In the genomic region with DNA sequence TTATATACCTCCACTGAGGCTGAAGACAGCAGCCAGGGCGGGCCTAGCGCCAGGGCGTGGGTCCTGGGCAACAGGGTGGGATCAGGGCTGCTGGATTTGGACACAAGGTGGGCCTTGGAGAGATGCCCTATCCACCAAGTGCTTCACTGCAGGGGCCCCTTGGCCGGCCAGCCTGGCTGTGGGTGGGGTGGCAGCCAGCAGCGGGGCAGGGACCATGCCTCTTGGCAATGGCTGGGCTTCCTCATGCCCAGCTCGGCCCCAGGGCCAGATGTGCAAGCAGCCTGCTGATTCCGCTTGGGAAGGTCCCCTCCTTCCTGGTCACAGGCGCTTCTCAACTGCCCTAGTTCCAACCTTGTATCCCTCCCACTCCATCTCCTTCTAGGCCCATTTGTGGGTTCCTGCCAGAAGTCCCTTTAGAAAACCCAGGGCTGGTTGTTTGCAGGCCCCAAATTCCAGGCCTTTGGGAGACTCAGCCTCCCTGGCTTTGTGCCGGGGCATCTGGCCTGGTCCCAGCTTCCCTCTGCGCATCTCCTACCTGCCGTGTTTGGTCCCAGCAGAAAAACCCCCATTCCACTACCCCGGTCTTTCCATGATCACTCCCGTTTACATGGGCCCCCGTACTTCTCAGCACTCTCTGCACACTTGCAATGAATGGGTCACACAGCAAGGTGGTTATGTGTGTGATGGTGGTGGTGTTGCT, we compare ENCODE assay signal across 13 cellular contexts. TPM values are rescaled to one million over a fixed set of nuclear protein-coding genes. Genes with fewer than 3 reads are reported as not detected.
DNase-seq lines count a peak whose midpoint lies in the region; ATAC-seq and TF ChIP-seq lines count a peak whose summit lies in the region.
"Had no signal": no experiment of that assay in that cellular context is flagged by ENCODE, and none has a peak within 500 bp of the region (broad histone marks: within the 10 kb centered on the region; RNA-seq: fewer than 3 reads in every experiment).

No MANE protein-coding gene starts in this region.

- H3K9me3 Mint-ChIP-seq in activated CD4-positive, alpha-beta T cell treated with anti-CD3 and anti-CD28 coated beads, Interleukin-2, amount 10 ng/mL, durations not matched to agents 7 days and 5 days = no peaks in the 10 kb centered on the region
- H3K9me3 Mint-ChIP-seq in nephron progenitor cell = no peaks in the 10 kb centered on the region
- H3K9me3 Mint-ChIP-seq in naive thymus-derived CD4-positive, alpha-beta T cell = no peaks in the 10 kb centered on the region
- H3K9me3 Mint-ChIP-seq: T-cell had no signal

- H3K36me3 ChIP-seq in esophagus muscularis mucosa (peaks cover 43 to 89% (median 82%) of the 10 kb centered on the region in 4 donors), uterus (no peaks in the 10 kb centered on the region)
- peaks cover 0 to 69% (median 6%) of the 10 kb centered on the region in 3 experiments for H3K36me3 ChIP-seq in naive thymus-derived CD4-positive, alpha-beta T cell (ENCODE audit: control insufficient read depth in 2 of 3, insufficient read depth in 3 of 3, low read length in 3 of 3)

- H3K27ac Mint-ChIP-seq in activated CD4-positive, alpha-beta T cell treated with anti-CD3 and anti-CD28 coated beads, Interleukin-2, amount 10 ng/mL, durations not matched to agents 7 days and 5 days = peak overlapping the region; percentile 2
- peak overlapping the region; percentile 5 for H3K27ac Mint-ChIP-seq in nephron progenitor cell
- H3K27ac Mint-ChIP-seq in naive thymus-derived CD4-positive, alpha-beta T cell = peak overlapping the region in 4 of 9 donors; percentile 3 to 59 (median 26)

- CTCF ChIA-PET in activated CD4-positive, alpha-beta T cell treated with anti-CD3 and anti-CD28 coated beads, Interleukin-2, amount 10 ng/mL, durations not matched to agents 7 days and 5 days (lab: Charles Lee) = interaction anchor here (0.6 kb wide), 1 partner anchor 24 kb away, joined by 3 read pairs; no protein-coding TSS in a partner anchor
- CTCF ChIA-PET in naive thymus-derived CD4-positive, alpha-beta T cell (lab: Charles Lee) = no interaction called here

- TF ChIP-seq CTCF in esophagus muscularis mucosa (IDR thresholded peaks at IDR 0.05) (no peak), nephron progenitor cell (IDR thresholded peaks at IDR 0.05) (no peak), uterus (IDR thresholded peaks at IDR 0.05) (no peak)

- 63% methylated on average over 8 of the region's 14 CpGs for WGBS in esophagus muscularis mucosa

- no peak for DNase-seq in activated CD4-positive, alpha-beta T cell treated with anti-CD3 and anti-CD28 coated beads, Interleukin-2, amount 10 ng/mL, durations not matched to agents 7 days and 5 days
- no peak for DNase-seq in activated CD4-positive, alpha-beta T cell treated with anti-CD3 and anti-CD28 coated beads, Interleukin-2, amount 50 U/mL, for 48 hours
- DNase-seq in esophagus muscularis mucosa (ENCODE audit: extremely low spot score) = no peak
- DNase-seq in nephron progenitor cell = no peak
- peak; percentile 25 to 41 for DNase-seq in uterus
- no peak for DNase-seq in RPMI8226
- no peak for DNase-seq in naive thymus-derived CD4-positive, alpha-beta T cell
- DNase-seq: DND-41, NCI-H1417, T-cell had no signal

- peaks cover 9% of the 10 kb centered on the region for H3K4me1 Mint-ChIP-seq in activated CD4-positive, alpha-beta T cell treated with anti-CD3 and anti-CD28 coated beads, Interleukin-2, amount 10 ng/mL, durations not matched to agents 7 days and 5 days
- H3K4me1 Mint-ChIP-seq in nephron progenitor cell = no peaks in the 10 kb centered on the region
- H3K4me1 Mint-ChIP-seq in naive thymus-derived CD4-positive, alpha-beta T cell = peaks cover 0 to 17% (median 9%) of the 10 kb centered on the region in 7 donors

- no peak overlapping the region for H3K4me3 Mint-ChIP-seq in activated CD4-positive, alpha-beta T cell treated with anti-CD3 and anti-CD28 coated beads, Interleukin-2, amount 10 ng/mL, durations not matched to agents 7 days and 5 days
- H3K4me3 Mint-ChIP-seq in nephron progenitor cell = no peak overlapping the region
- peak overlapping the region in 1 of 10 donors; percentile 5 for H3K4me3 Mint-ChIP-seq in naive thymus-derived CD4-positive, alpha-beta T cell
- H3K4me3 Mint-ChIP-seq: T-cell had no signal

- H3K36me3 Mint-ChIP-seq in activated CD4-positive, alpha-beta T cell treated with anti-CD3 and anti-CD28 coated beads, Interleukin-2, amount 10 ng/mL, durations not matched to agents 7 days and 5 days (ENCODE audit: low read depth) = peaks cover 44% of the 10 kb centered on the region
- peaks cover 57% of the 10 kb centered on the region for H3K36me3 Mint-ChIP-seq in nephron progenitor cell (ENCODE audit: low read depth)
- H3K36me3 Mint-ChIP-seq in naive thymus-derived CD4-positive, alpha-beta T cell = peaks cover under 1 to 32% (median 10%) of the 10 kb centered on the region in 5 donors

- TF ChIP-seq EP300 in esophagus muscularis mucosa (IDR thresholded peaks at IDR 0.05) = no peak

- TF ChIP-seq POLR2A in esophagus muscularis mucosa (IDR thresholded peaks at IDR 0.05; ENCODE audit: low read depth) = no peak
- no peak for TF ChIP-seq POLR2A in uterus (IDR thresholded peaks at IDR 0.05)

- POLR2A ChIA-PET in activated CD4-positive, alpha-beta T cell treated with anti-CD3 and anti-CD28 coated beads, Interleukin-2, amount 10 ng/mL, durations not matched to agents 7 days and 5 days (lab: Charles Lee) = no interaction called here
- POLR2A ChIA-PET in naive thymus-derived CD4-positive, alpha-beta T cell (lab: Charles Lee) = no interaction called here

- H3K4me3 ChIP-seq in esophagus muscularis mucosa (peak overlapping the region; percentile 1 to 20 (median 16)), uterus (no peak overlapping the region)
- no peak overlapping the region for H3K4me3 ChIP-seq in naive thymus-derived CD4-positive, alpha-beta T cell (ENCODE audit: low read length)

- H3K27me3 ChIP-seq in esophagus muscularis mucosa (no peaks in the 10 kb centered on the region), uterus (no peaks in the 10 kb centered on the region)
- no peaks in the 10 kb centered on the region for H3K27me3 ChIP-seq in naive thymus-derived CD4-positive, alpha-beta T cell (ENCODE audit: control insufficient read depth in 2 of 2, insufficient read depth in 2 of 2, low read length in 2 of 2)

- H3K4me1 ChIP-seq in esophagus muscularis mucosa (peaks cover 23 to 90% (median 78%) of the 10 kb centered on the region in 4 donors), uterus (peaks cover 0 to 31% of the 10 kb centered on the region in 2 donors)
- no peaks in the 10 kb centered on the region for H3K4me1 ChIP-seq in naive thymus-derived CD4-positive, alpha-beta T cell (ENCODE audit: control insufficient read depth in 2 of 2, insufficient read depth in 2 of 2, low read length in 2 of 2)
- H3K4me1 ChIP-seq: parathyroid adenoma had no signal

- no peak for ATAC-seq in HG02610 (IDR thresholded peaks at IDR 0.05; ENCODE audit: unreplicated experiment)
- no peak for ATAC-seq in naive thymus-derived CD4-positive, alpha-beta T cell
- ATAC-seq: T-cell had no signal

- no peaks in the 10 kb centered on the region for H3K27me3 Mint-ChIP-seq in activated CD4-positive, alpha-beta T cell treated with anti-CD3 and anti-CD28 coated beads, Interleukin-2, amount 10 ng/mL, durations not matched to agents 7 days and 5 days
- H3K27me3 Mint-ChIP-seq in nephron progenitor cell (ENCODE audit: low read depth, poor library complexity) = no peaks in the 10 kb centered on the region
- no peaks in the 10 kb centered on the region for H3K27me3 Mint-ChIP-seq in naive thymus-derived CD4-positive, alpha-beta T cell
- H3K27me3 Mint-ChIP-seq: T-cell had no signal

- peak overlapping the region; percentile 72 to 89 (median 83) for H3K27ac ChIP-seq in esophagus muscularis mucosa (replicated peaks in 1 of 4)
- H3K27ac ChIP-seq in uterus = peak overlapping the region; percentile 76 to 83
- H3K27ac ChIP-seq in naive thymus-derived CD4-positive, alpha-beta T cell (ENCODE audit: low read depth, low read length) = no peak overlapping the region
- H3K27ac ChIP-seq: 22Rv1, parathyroid adenoma had no signal

- H3K9me3 ChIP-seq in esophagus muscularis mucosa (no peaks in the 10 kb centered on the region), uterus (no peaks in the 10 kb centered on the region)
- no peaks in the 10 kb centered on the region for H3K9me3 ChIP-seq in naive thymus-derived CD4-positive, alpha-beta T cell (ENCODE audit: control insufficient read depth in 2 of 3, low read length in 3 of 3)

- intact Hi-C loops in esophagus muscularis mucosa (cut with DNase I) (no loop called here), uterus (cut with DNase I; ENCODE audit: low total_unique reads) (no loop called here)
- intact Hi-C loops in naive thymus-derived CD4-positive, alpha-beta T cell (cut with micrococcal nuclease) = no loop called here

RNA-seq across cellular contexts. Expression of a gene that starts 15.1 kb away (rescaled TPM):
- total RNA-seq in activated CD4-positive, alpha-beta T cell treated with anti-CD3 and anti-CD28 coated beads, Interleukin-2, amount 10 ng/mL, durations not matched to agents 7 days and 5 days = 10 to 100 TPM; 73.6 to 85.3 TPM
- 100 to 1,000 TPM in 1 of 4 donors, 10 to 100 TPM in 3; 49.4 to 106 (median 70.2) TPM for total RNA-seq in esophagus muscularis mucosa
- total RNA-seq in uterus = 10 to 100 TPM; 20.9 to 71.5 (median 42.1) TPM
- total RNA-seq in naive thymus-derived CD4-positive, alpha-beta T cell = 10 to 100 TPM; 24.4 to 57.4 (median 28.3) TPM
- 1 to 10 TPM; 1.4 to 3.1 TPM for polyA plus RNA-seq in naive thymus-derived CD4-positive, alpha-beta T cell

RNA-seq across cellular contexts. Expression of a gene that starts 34.4 kb away (rescaled TPM):
- 10 to 100 TPM; 38.1 to 41.8 TPM for total RNA-seq in activated CD4-positive, alpha-beta T cell treated with anti-CD3 and anti-CD28 coated beads, Interleukin-2, amount 10 ng/mL, durations not matched to agents 7 days and 5 days
- total RNA-seq in esophagus muscularis mucosa (10 to 100 TPM; 26.7 to 31.8 (median 29.9) TPM), uterus (10 to 100 TPM; 16.8 to 40.5 (median 33.0) TPM)
- 10 to 100 TPM; 30.1 to 49.9 (median 43.7) TPM for total RNA-seq in naive thymus-derived CD4-positive, alpha-beta T cell
- 10 to 100 TPM; 31.6 to 34.0 TPM for polyA plus RNA-seq in naive thymus-derived CD4-positive, alpha-beta T cell

RNA-seq across cellular contexts. Expression of a gene that starts 37.4 kb away (rescaled TPM):
- total RNA-seq in activated CD4-positive, alpha-beta T cell treated with anti-CD3 and anti-CD28 coated beads, Interleukin-2, amount 10 ng/mL, durations not matched to agents 7 days and 5 days = 1 to 10 TPM; 6.0 to 6.5 TPM
- total RNA-seq in esophagus muscularis mucosa = 1 to 10 TPM; 5.4 to 7.6 (median 5.8) TPM
- total RNA-seq in uterus = 10 to 100 TPM in 1 of 4 donors, 1 to 10 TPM in 3; 4.0 to 10.1 (median 5.8) TPM
- total RNA-seq in naive thymus-derived CD4-positive, alpha-beta T cell = 10 to 100 TPM in 1 of 5 experiments, 1 to 10 TPM in 4; 4.3 to 12.8 (median 5.6) TPM
- polyA plus RNA-seq in naive thymus-derived CD4-positive, alpha-beta T cell = 1 to 10 TPM; 5.5 to 5.6 TPM

RNA-seq across cellular contexts. Expression of a gene that starts 58.9 kb away (rescaled TPM):
- total RNA-seq in activated CD4-positive, alpha-beta T cell treated with anti-CD3 and anti-CD28 coated beads, Interleukin-2, amount 10 ng/mL, durations not matched to agents 7 days and 5 days = 10 to 100 TPM; 24.8 to 31.7 TPM
- 10 to 100 TPM; 11.6 to 27.4 (median 17.0) TPM for total RNA-seq in esophagus muscularis mucosa
- 10 to 100 TPM in 3 of 4 donors, under 1 TPM in 1; 0.29 to 41.0 (median 24.3) TPM for total RNA-seq in uterus
- total RNA-seq in naive thymus-derived CD4-positive, alpha-beta T cell = 10 to 100 TPM; 30.2 to 53.4 (median 35.8) TPM
- 10 to 100 TPM; 24.2 to 35.1 TPM for polyA plus RNA-seq in naive thymus-derived CD4-positive, alpha-beta T cell

Comparison
In these comparisons a context has a peak if more than half of its experiments do, and no peak if none do; other contexts are left out.
1. DNase-seq: peak in uterus (2 of 2); none in activated CD4-positive, alpha-beta T cell treated with anti-CD3 and anti-CD28 coated beads, Interleukin-2, amount 10 ng/mL, durations not matched to agents 7 days and 5 days (single experiment), activated CD4-positive, alpha-beta T cell treated with anti-CD3 and anti-CD28 coated beads, Interleukin-2, amount 50 U/mL, for 48 hours (0 of 2), esophagus muscularis mucosa (single experiment), nephron progenitor cell (single experiment), RPMI8226 (single experiment) and naive thymus-derived CD4-positive, alpha-beta T cell (0 of 9).
2. H3K4me3 ChIP-seq: peak in esophagus muscularis mucosa (4 of 4); none in uterus (0 of 2) and naive thymus-derived CD4-positive, alpha-beta T cell (single experiment).